8 cellular contexts compared by ENCODE assay signal in genomic region chr9:112380771-112381181, GRCh38. TPM values are rescaled to one million over a fixed set of nuclear protein-coding genes. Genes with fewer than 3 reads are reported as not detected.
DNase-seq lines count a peak whose midpoint lies in the region; TF ChIP-seq lines count a peak whose summit lies in the region.

No MANE protein-coding gene starts in this region.

- peak overlapping the region; percentile 90 for H2AFZ ChIP-seq in OCI-LY7 (ENCODE audit: low read length)

- peak overlapping the region in 1 of 2 donors; percentile 79 for H3K9ac ChIP-seq in mucosa of rectum (ENCODE audit: low read depth in 1 of 2, low read length in 2 of 2)

- H3K36me3 ChIP-seq in OCI-LY7 (ENCODE audit: insufficient read depth, low read length) (no peaks in the 10 kb centered on the region), mucosa of rectum (ENCODE audit: control insufficient read depth in 2 of 2, insufficient read depth in 2 of 2, low read length in 2 of 2) (no peaks in the 10 kb centered on the region)

- H3K9me3 ChIP-seq in OCI-LY7 (ENCODE audit: low read length) = no peaks in the 10 kb centered on the region
- H3K9me3 ChIP-seq in mucosa of rectum (ENCODE audit: control insufficient read depth in 2 of 2, low read length in 2 of 2) = no peaks in the 10 kb centered on the region

- no peak for TF ChIP-seq CTCF in OCI-LY7 (conservative IDR thresholded peaks at IDR 0.05; ENCODE audit: low read length)
- TF ChIP-seq CTCF in coronary artery (IDR thresholded peaks at IDR 0.05) = no peak
- TF ChIP-seq CTCF in RWPE1 (conservative IDR thresholded peaks at IDR 0.05; ENCODE audit: low read depth) = no peak

- CTCF ChIA-PET in OCI-LY7 (lab: Charles Lee; ENCODE audit: unreplicated experiment) = no interaction called here
- CTCF ChIA-PET in RWPE1 (lab: Yijun Ruan, JAX) = interaction anchor here (0.7 to 1.5 kb wide), 3 partner anchors 106 to 287 kb away, joined by 4 to 5 read pairs (median 5); partner anchors contain the start of gene KIAA1958

- H3K27ac ChIP-seq in OCI-LY7 (ENCODE audit: low read depth, low read length, poor library complexity, severe bottlenecking) (peak overlapping the region; percentile 22), coronary artery (peak overlapping the region; percentile 92 to 99), mucosa of rectum (ENCODE audit: low read depth in 2 of 2, low read length in 2 of 2) (no peak overlapping the region), RWPE1 (no peak overlapping the region; the same call in 1 of the 2 replicates)

- peak overlapping the region; percentile 81 for H3K4me2 ChIP-seq in OCI-LY7 (ENCODE audit: low read length)

- POLR2A ChIA-PET in OCI-LY7 (lab: Charles Lee) = interaction anchor here (0.6 to 1.6 kb wide), 5 partner anchors 11 to 514 kb away, joined by 3 to 6 read pairs (median 4); partner anchors contain the start of gene INIP
- POLR2A ChIA-PET in RWPE1 (lab: Yijun Ruan, JAX; ENCODE audit: low non-redundant PET) = interaction anchor here (0.6 kb wide), 1 partner anchor 909 kb away, joined by 5 read pairs; no protein-coding TSS in a partner anchor

- H4K20me1 ChIP-seq in OCI-LY7 (ENCODE audit: insufficient read depth, low read length) = no peaks in the 10 kb centered on the region

- DNase-seq in NCI-H510A treated with DMSO at 0.1 percent for 48 hours (lab: John Stamatoyannopoulos, UW) (peak; percentile 24), NCI-H510A (lab: John Stamatoyannopoulos, UW) (no peak), OCI-LY7 (ENCODE audit: low spot score) (peak; percentile 35), coronary artery (ENCODE audit: low spot score) (no peak), RWPE1 (ENCODE audit: low spot score) (no peak)
- no peak for DNase-seq in NK-92 treated with Interleukin-12 subunit alpha and Interleukin-12 subunit beta, amount 100 ng/mL, for 24 hours (lab: John Stamatoyannopoulos, UW)
- DNase-seq in activated CD8-positive, alpha-beta memory T cell treated with anti-CD3 and anti-CD28 coated beads, Interleukin-2, amount 50 U/mL, for 48 hours = no peak

- H3K4me3 ChIP-seq in OCI-LY7 (ENCODE audit: low read depth, low read length, poor library complexity, severe bottlenecking) (peak overlapping the region; percentile 90), coronary artery (peak overlapping the region; percentile 99), mucosa of rectum (ENCODE audit: low read length in 2 of 2) (peak overlapping the region; percentile 78 to 89)

- H3K4me1 ChIP-seq in OCI-LY7 (ENCODE audit: insufficient read depth, low read length, poor library complexity, severe bottlenecking) (peaks cover 48% of the 10 kb centered on the region), mucosa of rectum (ENCODE audit: control insufficient read depth in 2 of 2, insufficient read depth in 2 of 2, low read length in 2 of 2) (peaks cover 8 to 22% of the 10 kb centered on the region in 2 donors)

- intact Hi-C loops in OCI-LY7 (cut with micrococcal nuclease; ENCODE audit: unreplicated experiment) = loop anchor here (5.0 kb wide), 1 partner anchor 337 kb away; the partner anchor contains the start of gene INIP

- H3K79me2 ChIP-seq in OCI-LY7 (ENCODE audit: insufficient read depth, low read depth, low read length) = peaks cover 15% of the 10 kb centered on the region; the same call in 1 of the 2 replicates

- no peaks in the 10 kb centered on the region for H3K9me2 ChIP-seq in OCI-LY7 (ENCODE audit: insufficient read depth, low read length)

- no peaks in the 10 kb centered on the region for H3K27me3 ChIP-seq in mucosa of rectum (ENCODE audit: control insufficient read depth in 2 of 2, insufficient read depth in 2 of 2, low read length in 2 of 2)

- no TSS peak for BruUV-seq in OCI-LY7 (replicated peaks; lab: Mats Ljungman, UMichigan)

RNA-seq across cellular contexts. Expression of gene HSDL2, which starts 0.9 kb away (rescaled TPM):
- total RNA-seq in OCI-LY7 (2014; rRNA removed; shearing (Covaris generic)) = 10.0 and 12.7 TPM in 2 replicates
- total RNA-seq in OCI-LY7 (2022) = 16.6 and 17.1 TPM in 2 replicates

RNA-seq across cellular contexts. Expression of gene PTBP3, which starts 47.4 kb away (rescaled TPM):
- 33.2 and 38.1 TPM in 2 replicates for total RNA-seq in OCI-LY7 (2014; rRNA removed; shearing (Covaris generic))
- 98.2 and 129 TPM in 2 replicates for total RNA-seq in OCI-LY7 (2022)

Comparison
In these comparisons a context has a peak if more than half of its experiments do, and no peak if none do; other contexts are left out.
1. DNase-seq: peak in NCI-H510A treated with DMSO at 0.1 percent for 48 hours (single experiment) and OCI-LY7 (single experiment); none in NCI-H510A (single experiment), coronary artery (single experiment), NK-92 treated with Interleukin-12 subunit alpha and Interleukin-12 subunit beta, amount 100 ng/mL, for 24 hours (single experiment), RWPE1 (single experiment) and activated CD8-positive, alpha-beta memory T cell treated with anti-CD3 and anti-CD28 coated beads, Interleukin-2, amount 50 U/mL, for 48 hours (single experiment).
2. H3K27ac ChIP-seq: peak in OCI-LY7 (single experiment) and coronary artery (2 of 2); none in mucosa of rectum (0 of 2) and RWPE1 (single experiment).
3. Peak in every context shown above with its lines, with median percentiles within 50 percentile points of each other: H3K4me3 ChIP-seq.